In genomic region chr2:69731147-69731546, GRCh38 we compare ENCODE assay signal across 17 cellular contexts. TPM values are rescaled to one million over a fixed set of nuclear protein-coding genes. Genes with fewer than 3 reads are reported as not detected.
DNase-seq lines count a peak whose midpoint lies in the region; ATAC-seq, FAIRE-seq and TF ChIP-seq lines count a peak whose summit lies in the region.
"Had no signal": no experiment of that assay in that cellular context is flagged by ENCODE, and none has a peak within 500 bp of the region (broad histone marks: within the 10 kb centered on the region; RNA-seq: fewer than 3 reads in every experiment).

No MANE protein-coding gene starts in this region.

- in situ Hi-C loops in HepG2 (cut with HindIII; ENCODE audit: extremely low pct_ligation_motif_present, low pct_unique_long_range_greater_than_20kb) (no loop called here), GM12878 (cut with MboI) (no loop called here)

- SMC1A ChIA-PET in GM12878 (lab: Charles Lee; ENCODE audit: uncharacterized antibody, unreplicated experiment): interaction anchor here (0.7 to 2.9 kb wide), 29 partner anchors 8 to 338 kb away, joined by 3 to 22 read pairs (median 4); partner anchors contain the start of gene ANXA4

- TF ChIP-seq CTCF in HepG2 (CRISPR knock-in tag; IDR thresholded peaks at IDR 0.05) (no peak), right lobe of liver (IDR thresholded peaks at IDR 0.05) (no peak), GM12878 (IDR thresholded peaks at IDR 0.05 in 2 of 3, conservative IDR thresholded peaks at IDR 0.05 in 1 of 3; ENCODE audit: control insufficient read depth in 2 of 3, extremely low read depth in 1 of 3, insufficient read depth in 1 of 3, low read depth in 3 of 3, low read length in 3 of 3) (no peak), type B pancreatic cell (conservative IDR thresholded peaks at IDR 0.05) (no peak), ovary (IDR thresholded peaks at IDR 0.05) (no peak), foreskin fibroblast (IDR thresholded peaks at IDR 0.05; ENCODE audit: low read depth, low read length) (no peak)

- no peaks in the 10 kb centered on the region for H3K27me3 Mint-ChIP-seq in type B pancreatic cell

- H3K27ac ChIP-seq in HepG2 (ENCODE audit: extremely low read length, insufficient read depth, low read length) (no peak overlapping the region), right lobe of liver (no peak overlapping the region), GM12878 (ENCODE audit: control insufficient read depth, insufficient read depth) (no peak overlapping the region), ovary (no peak overlapping the region)

- H4K20me1 ChIP-seq in HepG2 (ENCODE audit: insufficient read depth, low read length) (no peaks in the 10 kb centered on the region), GM12878 (ENCODE audit: control insufficient read depth, insufficient read depth) (no peaks in the 10 kb centered on the region)

- WGBS in HepG2 (ENCODE audit: low lambda C conversion rate): 88% methylated on average over 3 of the region's 3 CpGs
- WGBS in right lobe of liver (ENCODE audit: insufficient coverage, low coverage, low lambda C conversion rate, missing lambda C conversion rate): 87% methylated on average over 3 of the region's 3 CpGs
- 14% methylated on average over 3 of the region's 3 CpGs for WGBS in GM12878 (ENCODE audit: insufficient coverage, insufficient replicate concordance, low lambda C conversion rate, missing lambda C conversion rate)
- 90 to 95% (median 92%) methylated on average over 3 of the region's 3 CpGs for WGBS in ovary, 3 donors

- TF ChIP-seq POLR2A in HepG2 (IDR thresholded peaks at IDR 0.05; ENCODE audit: insufficient read depth in 1 of 2, low read depth in 2 of 2, low read length in 2 of 2) (no peak), right lobe of liver (IDR thresholded peaks at IDR 0.05) (no peak), GM12878 (IDR thresholded peaks at IDR 0.05; ENCODE audit: low read depth, low read length) (no peak), ovary (IDR thresholded peaks at IDR 0.05) (no peak)

- no peak for TF ChIP-seq RAD21 in HepG2 (CRISPR knock-in tag; IDR thresholded peaks at IDR 0.05)
- TF ChIP-seq RAD21 in GM12878 (IDR thresholded peaks at IDR 0.05; ENCODE audit: insufficient read depth, low read depth, low read length): no peak

- intact Hi-C loops in HepG2 (cut with micrococcal nuclease; ENCODE audit: unreplicated experiment): no loop called here
- intact Hi-C loops in right lobe of liver (cut with DNase I): no loop called here
- intact Hi-C loops in GM12878 (cut with micrococcal nuclease; ENCODE audit: unreplicated experiment): no loop called here
- intact Hi-C loops in ovary (cut with DNase I): no loop called here

- no peaks in the 10 kb centered on the region for H3K27me3 ChIP-seq in HepG2 (ENCODE audit: control insufficient read depth in 1 of 2, insufficient read depth in 2 of 2, low read length in 2 of 2)
- H3K27me3 ChIP-seq in right lobe of liver: no peaks in the 10 kb centered on the region
- no peaks in the 10 kb centered on the region for H3K27me3 ChIP-seq in GM12878 (replicated peaks in 1 of 2; ENCODE audit: control insufficient read depth in 2 of 2, insufficient read depth in 2 of 2, low read length in 1 of 2)
- H3K27me3 ChIP-seq in ovary: no peaks in the 10 kb centered on the region

- no peak for DNase-seq in HepG2 (ENCODE audit: low spot score)
- no peak for DNase-seq in right lobe of liver
- DNase-seq in GM12878 (ENCODE audit: low read depth, low spot score): no peak
- no peak for DNase-seq in type B pancreatic cell (ENCODE audit: extremely low spot score, unreplicated experiment)
- no peak for DNase-seq in ovary
- no peak for DNase-seq in NCI-H2171 treated with DMSO at 0.1 percent for 48 hours (lab: John Stamatoyannopoulos, UW)
- DNase-seq in foreskin fibroblast: no peak
- DNase-seq: 8988T, C1 segment of cervical spinal cord, GF-D8, KBM-7, NCI-H1436 treated with DMSO at 0.1 percent for 48 hours, NCI-H2029 treated with DMSO at 0.1 percent for 48 hours, NCI-H774, SW 1271 had no signal

- H3K4me1 ChIP-seq in HepG2 (ENCODE audit: insufficient read depth, low read length) (peaks cover 39% of the 10 kb centered on the region), right lobe of liver (peaks cover 0 to 7% (median 0%) of the 10 kb centered on the region in 4 donors), GM12878 (ENCODE audit: control insufficient read depth, insufficient read depth, low read length) (peaks cover 20% of the 10 kb centered on the region), ovary (ENCODE audit: insufficient read depth) (peaks cover 2% of the 10 kb centered on the region)

- H3K79me2 ChIP-seq in HepG2 (ENCODE audit: insufficient read depth, low read length) (no peaks in the 10 kb centered on the region), GM12878 (ENCODE audit: control insufficient read depth, insufficient read depth, low read length) (no peaks in the 10 kb centered on the region)

- H3K27ac Mint-ChIP-seq in type B pancreatic cell: peak overlapping the region; percentile 58

- H2AFZ ChIP-seq in HepG2 (ENCODE audit: low read length) (no peak overlapping the region), GM12878 (ENCODE audit: control insufficient read depth, low read depth, low read length) (peak overlapping the region; percentile 61)

- no peaks in the 10 kb centered on the region for H3K4me1 Mint-ChIP-seq in type B pancreatic cell (ENCODE audit: unreplicated experiment)

- POLR2A ChIA-PET in HepG2 (lab: Yijun Ruan, JAX): interaction anchor here (0.8 to 1.7 kb wide), 2 partner anchors 10 to 14 kb away, joined by 3 to 10 read pairs; partner anchors contain the start of gene ANXA4
- POLR2A ChIA-PET in GM12878 (lab: Charles Lee): interaction anchor here (0.6 to 5.5 kb wide), 10 partner anchors 10 to 185 kb away, joined by 3 to 27 read pairs (median 5); partner anchors contain the start of gene ANXA4

- TF ChIP-seq EP300 in HepG2 (IDR thresholded peaks at IDR 0.05; ENCODE audit: low read depth in 2 of 2, low read length in 2 of 2) (no peak), HepG2 (CRISPR knock-in tag; IDR thresholded peaks at IDR 0.05; ENCODE audit: borderline replicate concordance) (no peak), GM12878 (IDR thresholded peaks at IDR 0.05; ENCODE audit: borderline replicate concordance in 1 of 2, control insufficient read depth in 1 of 2, low read depth in 2 of 2, low read length in 2 of 2) (no peak), ovary (IDR thresholded peaks at IDR 0.05) (no peak)

- no peak overlapping the region for H3K4me3 ChIP-seq in HepG2 (replicated peaks in 1 of 3; ENCODE audit: insufficient read depth in 1 of 3, low read depth in 2 of 3, low read length in 3 of 3)
- H3K4me3 ChIP-seq in right lobe of liver: no peak overlapping the region
- no peak overlapping the region for H3K4me3 ChIP-seq in GM12878
- H3K4me3 ChIP-seq in ovary: no peak overlapping the region
- H3K4me3 ChIP-seq in foreskin fibroblast (ENCODE audit: low read depth in 1 of 2, low read length in 2 of 2): no peak overlapping the region

- ATAC-seq in HepG2: peak; percentile 25; the same call in 2 of the 3 replicates
- ATAC-seq in right lobe of liver: no peak
- ATAC-seq in HG02759 (IDR thresholded peaks at IDR 0.05; ENCODE audit: unreplicated experiment): peak; percentile 52
- ATAC-seq in GM12878: peak; percentile 60

- FAIRE-seq in HepG2 (lab: Jason Lieb, UNC) (no peak), GM12878 (lab: Jason Lieb, UNC) (no peak)
- FAIRE-seq: H54 had no signal

- H3K36me3 ChIP-seq in HepG2 (replicated peaks in 1 of 2; ENCODE audit: control insufficient read depth in 1 of 2, insufficient read depth in 2 of 2, low read length in 2 of 2): no peaks in the 10 kb centered on the region
- H3K36me3 ChIP-seq in right lobe of liver: no peaks in the 10 kb centered on the region
- no peaks in the 10 kb centered on the region for H3K36me3 ChIP-seq in GM12878 (ENCODE audit: control insufficient read depth in 2 of 2, insufficient read depth in 2 of 2, low read length in 1 of 2)
- no peaks in the 10 kb centered on the region for H3K36me3 ChIP-seq in ovary

- H3K4me3 Mint-ChIP-seq in type B pancreatic cell: no peak overlapping the region

- CTCF ChIA-PET in HepG2 (lab: Yijun Ruan, JAX; ENCODE audit: low intra/inter-chr PET ratio, low total read pairs): no interaction called here
- CTCF ChIA-PET in GM12878 (lab: Yijun Ruan, JAX): interaction anchor here (0.6 to 3.9 kb wide), 13 partner anchors 9 to 166 kb away, joined by 3 to 37 read pairs (median 3); no protein-coding TSS in a partner anchor

- H3K4me2 ChIP-seq in HepG2 (ENCODE audit: low read depth, low read length) (no peak overlapping the region), GM12878 (ENCODE audit: control insufficient read depth, insufficient read depth) (no peak overlapping the region)

- no peaks in the 10 kb centered on the region for H3K36me3 Mint-ChIP-seq in type B pancreatic cell

- no TSS peak for BruUV-seq in HepG2 (replicated peaks; lab: Mats Ljungman, UMichigan)
- no TSS peak for BruUV-seq in GM12878 (replicated peaks; lab: Mats Ljungman, UMichigan)

- H3K9me3 ChIP-seq in HepG2 (ENCODE audit: low read length) (no peaks in the 10 kb centered on the region), right lobe of liver (no peaks in the 10 kb centered on the region), GM12878 (replicated peaks; ENCODE audit: control insufficient read depth, insufficient read depth, low read length) (no peaks in the 10 kb centered on the region), ovary (no peaks in the 10 kb centered on the region)

- no peaks in the 10 kb centered on the region for H3K9me3 Mint-ChIP-seq in type B pancreatic cell

- H3K9ac ChIP-seq in HepG2 (ENCODE audit: insufficient read depth, low read depth, low read length) (no peak overlapping the region), GM12878 (ENCODE audit: control insufficient read depth, insufficient read depth, low read length) (no peak overlapping the region)

- RAD21 ChIA-PET in GM12878 (lab: Charles Lee; ENCODE audit: unreplicated experiment): interaction anchor here (0.8 to 2.1 kb wide), 10 partner anchors 8 to 183 kb away, joined by 3 to 12 read pairs (median 6); partner anchors contain the start of gene MXD1

RNA-seq across cellular contexts. Expression of gene ANXA4, which starts 10.8 kb away (rescaled TPM):
- total RNA-seq in HepG2 (2016; rRNA removed; fragmentation: Illumina TruSeq; extraction: Trizol): 155 and 237 TPM in 2 replicates
- 17.9 and 22.8 TPM in 2 replicates for total RNA-seq in HepG2 (2016; cell fraction: cytosol; rRNA removed; fragmentation: Illumina TruSeq; extraction: Trizol; ENCODE audit: low read depth)
- 161 and 233 TPM in 2 replicates for total RNA-seq in HepG2 (2016; cell fraction: insoluble cytoplasmic fraction; rRNA removed; fragmentation: Illumina TruSeq; extraction: Trizol)
- total RNA-seq in HepG2 (2016; cell fraction: membrane; rRNA removed; fragmentation: Illumina TruSeq; extraction: Trizol): 40.1 and 41.9 TPM in 2 replicates
- total RNA-seq in HepG2 (2016; cell fraction: nucleus; rRNA removed; fragmentation: Illumina TruSeq; extraction: Trizol): 65.6 and 74.7 TPM in 2 replicates
- polyA plus RNA-seq in HepG2 (2011; rRNA removed): 147 and 168 TPM in 2 replicates
- polyA plus RNA-seq in HepG2 (2011; cell fraction: cytosol; rRNA removed): 87.5 and 190 TPM in 2 replicates
- 143 and 171 TPM in 2 replicates for polyA plus RNA-seq in HepG2 (2011; cell fraction: nucleus; rRNA removed)
- polyA plus RNA-seq in HepG2 (2012): 61.9 and 99.0 TPM in 2 replicates
- 31.6 and 32.5 TPM in 2 replicates for polyA plus RNA-seq in HepG2 (2016; cell fraction: cytosol; fragmentation: Illumina TruSeq; extraction: Trizol; ENCODE audit: low read depth)
- polyA plus RNA-seq in HepG2 (2016; cell fraction: insoluble cytoplasmic fraction; fragmentation: Illumina TruSeq; extraction: Trizol; ENCODE audit: low read depth): 346 and 367 TPM in 2 replicates
- 39.4 and 42.7 TPM in 2 replicates for polyA plus RNA-seq in HepG2 (2016; cell fraction: membrane; fragmentation: Illumina TruSeq; extraction: Trizol; ENCODE audit: low read depth)
- 146 and 162 TPM in 2 replicates for polyA plus RNA-seq in HepG2 (2016; cell fraction: nucleus; fragmentation: Illumina TruSeq; extraction: Trizol; ENCODE audit: insufficient read depth, low read depth)
- 48.3 and 195 TPM in 2 replicates for polyA minus RNA-seq in HepG2 (2011; rRNA and poly(A)+ RNA removed; ENCODE audit: low replicate concordance)
- polyA minus RNA-seq in HepG2 (2011; cell fraction: cytosol; rRNA and poly(A)+ RNA removed): 90.7 and 108 TPM in 2 replicates
- polyA minus RNA-seq in HepG2 (2011; cell fraction: nucleus; rRNA and poly(A)+ RNA removed): 70.5 and 74.0 TPM in 2 replicates
- total RNA-seq in right lobe of liver: 100 to 1,000 TPM in 3 of 6 experiments, 10 to 100 TPM in 3; 53.5 to 173 (median 92.1) TPM
- total RNA-seq in GM12878 (2013; cell fraction: nucleolus; rRNA removed): 52.6 and 58.2 TPM in 2 replicates
- 59.3 and 60.0 TPM in 2 replicates for total RNA-seq in GM12878 (2014; rRNA removed)
- 16.3 and 17.7 TPM in 2 replicates for total RNA-seq in GM12878 (2014; rRNA removed; fragmentation: Illumina TruSeq; extraction: Trizol)
- 57.5 and 64.2 TPM in 2 replicates for total RNA-seq in GM12878 (2021)
- polyA plus RNA-seq in GM12878 (2011; ENCODE audit: low read depth): 18.8 TPM
- 81.6 and 97.2 TPM in 2 replicates for polyA plus RNA-seq in GM12878 (2011; rRNA removed)
- polyA plus RNA-seq in GM12878 (2011; cell fraction: cytosol; rRNA removed): 71.3 and 110 TPM in 2 replicates
- polyA plus RNA-seq in GM12878 (2011; cell fraction: nucleus; rRNA removed): 110 and 122 TPM in 2 replicates
- 44.2 and 54.2 TPM in 2 replicates for polyA plus RNA-seq in GM12878 (2012)
- 57.9 and 74.3 TPM in 2 replicates for polyA plus RNA-seq in GM12878 (2014; fragmentation: Illumina TruSeq; extraction: Trizol)
- 10 to 100 TPM; 64.6 to 73.1 TPM for polyA plus RNA-seq in GM12878 (2014; fragmentation: Nextera tagmentation; extraction: Ambion mirVana)
- 78.8 and 94.3 TPM in 2 replicates for polyA plus RNA-seq in GM12878 (2014; rRNA removed)
- polyA plus RNA-seq in GM12878 (2016; fragmentation: Nextera tagmentation; extraction: Ambion mirVana): 10 to 100 TPM; 69.0 to 74.2 TPM
- 77.5 and 85.9 TPM in 2 replicates for polyA minus RNA-seq in GM12878 (2011; rRNA and poly(A)+ RNA removed)
- 24.5 and 37.8 TPM in 2 replicates for polyA minus RNA-seq in GM12878 (2011; cell fraction: cytosol; rRNA and poly(A)+ RNA removed)
- polyA minus RNA-seq in GM12878 (2011; cell fraction: nucleus; rRNA and poly(A)+ RNA removed): 21.4 and 30.3 TPM in 2 replicates
- total RNA-seq in type B pancreatic cell (ENCODE audit: low replicate concordance): 84.5 and 152 TPM in 2 replicates
- 10 to 100 TPM; 25.4 to 89.7 (median 77.1) TPM for total RNA-seq in ovary
- polyA plus RNA-seq in ovary: 10 to 100 TPM; 43.4 to 71.8 TPM

Comparison
In these comparisons a context has a peak if more than half of its experiments do, and no peak if none do; other contexts are left out.
1. ATAC-seq: peak in HepG2 (single experiment), HG02759 (single experiment) and GM12878 (single experiment); none in right lobe of liver (0 of 4).